Comparison of ENCODE assay signal across 8 cellular contexts in genomic region chr1:206770531-206771352, GRCh38. TPM values are rescaled to one million over a fixed set of nuclear protein-coding genes. Genes with fewer than 3 reads are reported as not detected.
DNase-seq lines count a peak whose midpoint lies in the region; ATAC-seq and TF ChIP-seq lines count a peak whose summit lies in the region.

Gene IL19, plus strand, starts transcription at chr1:206770773. Its CDS starts 65,890 bp downstream, at chr1:206836663.

- H3K4me3 ChIP-seq in upper lobe of left lung = peak within 1 kb of the TSS in 2 of 4 donors; percentile 7 to 31

- H3K36me3 ChIP-seq in upper lobe of left lung = no peaks in the 10 kb centered on the region

- TF ChIP-seq POLR2A in Raji (IDR thresholded peaks at IDR 0.05; ENCODE audit: insufficient read depth, low read depth, low read length) (peak; percentile 81), upper lobe of left lung (IDR thresholded peaks at IDR 0.05) (peak in 1 of 4 donors; percentile 69)

- H3K27ac ChIP-seq in upper lobe of left lung = peak within 1 kb of the TSS in 3 of 4 donors; percentile 45 to 78 (median 66)

- no peak for TF ChIP-seq CTCF in upper lobe of left lung (IDR thresholded peaks at IDR 0.05)

- TF ChIP-seq EP300 in upper lobe of left lung (IDR thresholded peaks at IDR 0.05) = no peak

- H3K27me3 ChIP-seq in upper lobe of left lung = no peaks in the 10 kb centered on the region

- H3K4me1 ChIP-seq in upper lobe of left lung = peaks cover 0 to 34% (median 19%) of the 10 kb centered on the region in 4 donors

- H3K9me3 ChIP-seq in upper lobe of left lung = no peaks in the 10 kb centered on the region

- 61 to 68% methylated on average over 7 to 10 of the region's 10 CpGs for WGBS in upper lobe of left lung, 2 donors

- ATAC-seq in upper lobe of left lung (ENCODE audit: low FRiP score in 2 of 2) = peak in 1 of 2 donors; percentile 72

- DNase-seq in stimulated activated CD8-positive, alpha-beta memory T cell treated with anti-CD3 and anti-CD28 coated beads, Interleukin-7, amount 100 ng/mL, for 4 hours (ENCODE audit: low read depth in 2 of 2) = peak; percentile 45 to 51
- DNase-seq in stimulated activated CD8-positive, alpha-beta memory T cell treated with anti-CD3 and anti-CD28 coated beads, Interleukin-4, amount 100 ng/mL, for 48 hours = no peak
- peak; percentile 41 for DNase-seq in globus pallidus (ENCODE audit: low spot score)
- peak in 1 of 2 donors; percentile 35 for DNase-seq in upper lobe of left lung
- DNase-seq in mesenteric fat pad (ENCODE audit: low spot score) = no peak
- no peak for DNase-seq in middle frontal gyrus (ENCODE audit: extremely low spot score, low spot score)
- DNase-seq in NCI-H510A (lab: John Stamatoyannopoulos, UW) = no peak

RNA-seq across cellular contexts. Expression of gene IL19, which starts in this region (rescaled TPM):
- total RNA-seq in upper lobe of left lung (not detected), mesenteric fat pad (not detected)

Comparison
In these comparisons a context has a peak if more than half of its experiments do, and no peak if none do; other contexts are left out.
1. DNase-seq: peak in stimulated activated CD8-positive, alpha-beta memory T cell treated with anti-CD3 and anti-CD28 coated beads, Interleukin-7, amount 100 ng/mL, for 4 hours (2 of 2) and globus pallidus (single experiment); none in stimulated activated CD8-positive, alpha-beta memory T cell treated with anti-CD3 and anti-CD28 coated beads, Interleukin-4, amount 100 ng/mL, for 48 hours (single experiment), mesenteric fat pad (single experiment), middle frontal gyrus (single experiment) and NCI-H510A (single experiment).